ENCODE assay signal across 20 cellular contexts in the genomic region with DNA sequence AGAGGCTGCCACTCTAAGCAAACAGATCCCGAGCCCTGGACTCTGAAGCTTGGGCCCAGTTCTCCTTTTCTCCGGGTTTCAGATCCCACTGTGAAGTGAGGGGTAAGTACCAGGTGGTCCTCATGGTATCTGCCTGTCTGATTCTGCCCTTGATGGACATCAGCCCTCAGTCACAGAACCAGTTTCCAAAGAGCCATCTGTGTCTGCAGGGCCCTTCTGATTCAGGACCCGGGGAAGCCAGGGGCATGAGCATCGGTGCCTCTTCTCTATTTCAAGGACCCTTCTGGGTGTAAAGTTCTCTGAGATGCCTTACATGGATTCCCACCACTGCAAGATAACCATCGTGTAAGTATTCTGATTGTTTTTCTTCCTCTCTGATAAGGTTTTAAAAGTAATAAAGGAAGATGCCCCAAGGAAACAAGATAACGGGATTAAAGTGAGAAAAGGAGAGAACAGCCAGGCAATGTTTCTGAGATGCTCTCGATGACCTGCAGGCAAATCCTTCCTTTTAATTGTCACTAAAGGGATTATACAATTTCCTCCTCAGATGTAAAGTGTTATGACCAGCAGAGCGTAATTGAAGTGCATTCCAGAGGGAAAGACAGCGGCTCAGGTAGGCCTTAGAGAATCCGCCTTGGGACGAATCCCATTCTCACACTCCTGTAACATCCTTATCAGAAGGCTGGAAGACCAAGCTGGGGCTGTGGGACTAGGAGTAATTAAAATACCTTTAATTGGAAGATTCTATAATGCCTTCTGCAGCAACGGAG.
"Had no signal": no experiment of that assay in that cellular context is flagged by ENCODE, and none has a peak within 500 bp of the region (broad histone marks: within the 10 kb centered on the region; RNA-seq: fewer than 3 reads in every experiment).

No MANE protein-coding gene starts in this region.

- H3K4me1 ChIP-seq: foreskin keratinocyte, gastroesophageal sphincter, heart left ventricle, left lung, lower lobe of right lung had no signal

- H2AFZ ChIP-seq: hepatocyte had no signal

- H3K27ac ChIP-seq: coronary artery, epithelial cell of prostate, foreskin keratinocyte, gastroesophageal sphincter, heart left ventricle, hepatocyte, left lung, lower lobe of right lung had no signal

- H3K36me3 Mint-ChIP-seq: immature natural killer cell had no signal

- H3K36me3 ChIP-seq: gastroesophageal sphincter, heart left ventricle, left lung, lower lobe of right lung had no signal

- H3K27ac Mint-ChIP-seq: dendritic cell treated with granulocyte-macrophage colony-stimulating factor and Interleukin-4, amounts not matched to agents 40 ng/mL and 50 ng/mL, for 4 days; immature natural killer cell; naive thymus-derived CD4-positive, alpha-beta T cell had no signal

- H3K4me2 ChIP-seq: hepatocyte had no signal

- DNase-seq: effector CD4-positive, alpha-beta T cell; effector memory CD4-positive, alpha-beta T cell; erythroblast; foreskin keratinocyte; heart left ventricle; hypothalamus; immature natural killer cell; left cardiac atrium; left lung; left ventricle myocardium superior; lower lobe of right lung; mesenchymal stem cell; midbrain; naive thymus-derived CD4-positive, alpha-beta T cell had no signal

- H3K27me3 ChIP-seq: foreskin keratinocyte, hepatocyte, left lung had no signal

- ATAC-seq: esophagus mucosa; foreskin keratinocyte; gastroesophageal sphincter; heart left ventricle; left cardiac atrium; left lung; left ventricle myocardium superior; lower lobe of right lung; naive thymus-derived CD4-positive, alpha-beta T cell had no signal

- H3K4me1 Mint-ChIP-seq: immature natural killer cell; naive thymus-derived CD4-positive, alpha-beta T cell had no signal

- H3K79me2 ChIP-seq: hepatocyte had no signal

- H3K27me3 Mint-ChIP-seq: dendritic cell treated with granulocyte-macrophage colony-stimulating factor and Interleukin-4, amounts not matched to agents 40 ng/mL and 50 ng/mL, for 4 days had no signal

- H3K4me3 Mint-ChIP-seq: dendritic cell treated with granulocyte-macrophage colony-stimulating factor and Interleukin-4, amounts not matched to agents 40 ng/mL and 50 ng/mL, for 4 days; immature natural killer cell; naive thymus-derived CD4-positive, alpha-beta T cell had no signal

- H3K4me3 ChIP-seq: coronary artery, gastroesophageal sphincter, heart left ventricle, hepatocyte, left lung, lower lobe of right lung had no signal
